ENCODE assay signal across 1 cellular context in the genomic region with DNA sequence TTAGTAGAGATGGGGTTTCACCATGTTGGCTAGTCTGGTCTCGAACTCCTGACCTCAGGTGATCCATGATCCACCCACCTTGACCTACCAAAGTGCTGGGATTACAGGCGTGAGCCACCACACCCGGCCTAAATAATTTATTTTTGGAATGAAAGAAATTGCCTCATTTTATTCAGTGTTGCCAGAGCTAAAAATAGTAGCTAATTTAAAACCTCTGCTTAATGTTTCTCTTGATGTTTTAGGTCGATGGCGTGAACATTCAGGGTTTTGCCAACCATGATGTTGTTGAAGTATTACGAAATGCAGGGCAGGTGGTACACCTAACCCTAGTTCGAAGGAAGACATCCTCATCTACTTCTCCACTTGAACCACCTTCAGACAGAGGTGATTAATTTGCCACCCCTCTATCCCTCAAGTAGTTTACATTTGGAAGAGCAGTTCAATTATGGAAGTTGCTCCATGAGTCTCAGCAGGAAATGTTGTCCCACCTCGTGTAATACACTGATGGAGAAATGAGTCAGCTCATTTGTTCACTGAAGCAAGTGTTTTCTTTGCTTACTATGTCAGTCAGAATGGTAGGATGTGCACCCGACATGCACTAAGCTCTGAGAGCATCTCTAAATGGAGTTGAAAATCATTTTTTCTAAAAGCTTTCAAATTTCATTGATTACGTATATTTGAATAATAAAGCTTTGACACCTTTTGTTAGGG.
TF ChIP-seq lines count a peak whose summit lies in the region.

No MANE protein-coding gene starts in this region.

TF ChIP-seq in IMR-90, 13 proteins besides CTCF, POLR2A, EP300 and RAD21:
- TF ChIP-seq FOS (IDR thresholded peaks at IDR 0.05; ENCODE audit: low read depth, low read length), result no peak
- peak; percentile 58 for TF ChIP-seq CEBPB (IDR thresholded peaks at IDR 0.05; ENCODE audit: low read depth, low read length)
